Comparison of ENCODE assay signal across 13 cellular contexts in the genomic region with DNA sequence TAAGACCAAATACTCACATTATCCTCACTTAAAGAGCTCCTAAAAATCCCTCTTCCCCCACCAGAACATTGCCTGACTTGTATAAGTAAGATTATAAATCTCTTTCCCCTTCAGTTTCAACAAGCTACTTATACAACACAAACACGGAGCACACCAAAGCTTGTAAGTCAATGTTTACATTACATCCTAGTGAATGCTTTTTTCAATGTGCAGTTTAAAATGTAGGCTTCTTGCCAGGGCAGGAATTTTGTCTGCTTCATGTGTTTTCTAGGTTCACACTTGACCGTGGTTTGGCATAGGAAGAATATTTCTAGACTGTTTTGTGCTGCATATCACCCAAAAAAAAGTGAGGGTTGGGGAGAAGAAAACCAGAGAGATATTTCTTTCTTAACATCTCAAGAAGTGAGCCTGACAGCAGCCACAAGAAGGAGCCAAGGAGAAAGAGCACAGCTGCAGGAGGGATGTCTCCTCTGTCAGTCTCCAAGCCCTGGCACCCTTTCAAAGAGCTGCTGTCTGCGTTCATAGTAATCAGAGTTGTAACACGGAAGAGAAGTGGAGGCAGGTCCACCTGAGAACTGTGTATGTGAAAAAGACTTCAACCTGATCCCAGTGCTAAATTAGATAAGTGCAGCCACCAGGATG.
DNase-seq lines count a peak whose midpoint lies in the region; ATAC-seq, FAIRE-seq and TF ChIP-seq lines count a peak whose summit lies in the region.
"Had no signal": no experiment of that assay in that cellular context is flagged by ENCODE, and none has a peak within 500 bp of the region (broad histone marks: within the 10 kb centered on the region; RNA-seq: fewer than 3 reads in every experiment).

No MANE protein-coding gene starts in this region.

- H3K9me3 ChIP-seq in AG04450 (ENCODE audit: control insufficient read depth, insufficient read depth, low read length): no peaks in the 10 kb centered on the region
- H3K9me3 ChIP-seq in hepatocyte (ENCODE audit: low read depth): no peaks in the 10 kb centered on the region
- no peaks in the 10 kb centered on the region for H3K9me3 ChIP-seq in transverse colon

- peak; percentile 34 for DNase-seq in AG04450 (ENCODE audit: low read depth, low spot score)
- no peak for DNase-seq in H54 (ENCODE audit: insufficient read length, low spot score)
- peak; percentile 11 for DNase-seq in NCI-H748 treated with DMSO at 0.1 percent for 48 hours (lab: John Stamatoyannopoulos, UW)
- peak; percentile 30 for DNase-seq in hepatocyte (ENCODE audit: low spot score)
- DNase-seq in Ammon's horn (ENCODE audit: low spot score): no peak
- no peak for DNase-seq in transverse colon
- no peak for DNase-seq in activated naive CD4-positive, alpha-beta T cell treated with anti-CD3 and anti-CD28 coated beads for 36 hours
- DNase-seq: activated naive CD4-positive, alpha-beta T cell treated with anti-CD3 and anti-CD28 coated beads, Interleukin-2, amount 50 U/mL, for 16 hours; CD4-positive, alpha-beta memory T cell; effector CD4-positive, alpha-beta T cell; stimulated activated naive CD8-positive, alpha-beta T cell treated with anti-CD3 and anti-CD28 coated beads, Interleukin-15, Interleukin-2, amounts not matched to agents 100 U/mL and 50 U/mL, for 24 hours had no signal

- H3K4me3 Mint-ChIP-seq in activated naive CD4-positive, alpha-beta T cell treated with anti-CD3 and anti-CD28 coated beads for 36 hours: no peak overlapping the region
- H3K4me3 Mint-ChIP-seq: CD4-positive, alpha-beta memory T cell had no signal

- H3K9me3 Mint-ChIP-seq in activated naive CD4-positive, alpha-beta T cell treated with anti-CD3 and anti-CD28 coated beads for 36 hours: no peaks in the 10 kb centered on the region

- H4K20me1 ChIP-seq in hepatocyte (ENCODE audit: insufficient read depth, poor library complexity, severe bottlenecking): no peaks in the 10 kb centered on the region

- 15% methylated on average over 4 of the region's 4 CpGs for WGBS in hepatocyte (ENCODE audit: low lambda C conversion rate, missing lambda C conversion rate)
- 17 to 19% methylated on average over 2 to 4 of the region's 4 CpGs for WGBS in transverse colon (ENCODE audit: low coverage in 1 of 2), 2 donors

- CTCF ChIA-PET in AG04450 (lab: Charles Lee): interaction anchor here (0.6 to 1.1 kb wide), 3 partner anchors 31 to 234 kb away, joined by 3 to 5 read pairs (median 4); no protein-coding TSS in a partner anchor
- CTCF ChIA-PET in activated naive CD4-positive, alpha-beta T cell treated with anti-CD3 and anti-CD28 coated beads for 36 hours (lab: Charles Lee): no interaction called here

- H3K27ac Mint-ChIP-seq in activated naive CD4-positive, alpha-beta T cell treated with anti-CD3 and anti-CD28 coated beads for 36 hours: no peak overlapping the region
- H3K27ac Mint-ChIP-seq: CD4-positive, alpha-beta memory T cell had no signal

- H3K4me1 Mint-ChIP-seq in activated naive CD4-positive, alpha-beta T cell treated with anti-CD3 and anti-CD28 coated beads for 36 hours (ENCODE audit: low read depth): no peaks in the 10 kb centered on the region
- H3K4me1 Mint-ChIP-seq: CD4-positive, alpha-beta memory T cell had no signal

- peak; percentile 75 for FAIRE-seq in H54 (lab: Jason Lieb, UNC)
- FAIRE-seq: GM12892 had no signal

- H3K79me2 ChIP-seq in hepatocyte: no peaks in the 10 kb centered on the region

- H3K36me3 ChIP-seq in hepatocyte (replicated peaks; ENCODE audit: insufficient read depth, low read depth) (no peaks in the 10 kb centered on the region), transverse colon (no peaks in the 10 kb centered on the region)

- H3K27ac ChIP-seq in AG04450 (ENCODE audit: low read depth, low read length) (no peak overlapping the region), hepatocyte (no peak overlapping the region), transverse colon (no peak overlapping the region)

- no peak for TF ChIP-seq EP300 in transverse colon (IDR thresholded peaks at IDR 0.05; ENCODE audit: low read depth)

- POLR2A ChIA-PET in AG04450 (lab: Yijun Ruan, JAX): interaction anchor here (0.6 kb wide), 2 partner anchors 859 to 954 kb away, joined by 3 to 4 read pairs; no protein-coding TSS in a partner anchor

- intact Hi-C loops in transverse colon (cut with DNase I; ENCODE audit: low total_unique reads): no loop called here
- intact Hi-C loops in activated naive CD4-positive, alpha-beta T cell treated with anti-CD3 and anti-CD28 coated beads for 36 hours (cut with micrococcal nuclease): no loop called here

- H3K36me3 Mint-ChIP-seq in activated naive CD4-positive, alpha-beta T cell treated with anti-CD3 and anti-CD28 coated beads for 36 hours (ENCODE audit: low read depth): no peaks in the 10 kb centered on the region
- H3K36me3 Mint-ChIP-seq: CD4-positive, alpha-beta memory T cell had no signal

- no peaks in the 10 kb centered on the region for H3K4me1 ChIP-seq in hepatocyte (ENCODE audit: insufficient read depth)
- no peaks in the 10 kb centered on the region for H3K4me1 ChIP-seq in transverse colon

- peak overlapping the region; percentile 45 for H3K4me2 ChIP-seq in hepatocyte

- H3K9me2 ChIP-seq in hepatocyte (replicated peaks; ENCODE audit: insufficient read depth): no peaks in the 10 kb centered on the region

- peaks cover 24% of the 10 kb centered on the region for H3K27me3 Mint-ChIP-seq in activated naive CD4-positive, alpha-beta T cell treated with anti-CD3 and anti-CD28 coated beads for 36 hours (ENCODE audit: low read depth)

- ATAC-seq in HG03565 (IDR thresholded peaks at IDR 0.05; ENCODE audit: unreplicated experiment): no peak
- ATAC-seq: stimulated activated naive CD8-positive, alpha-beta T cell treated with anti-CD3 and anti-CD28 coated beads, Interleukin-15, Interleukin-2, amounts not matched to agents 100 U/mL and 50 U/mL, for 24 hours had no signal

- H3K27me3 ChIP-seq in AG04450 (ENCODE audit: control insufficient read depth, insufficient read depth, low read length): no peaks in the 10 kb centered on the region
- no peaks in the 10 kb centered on the region for H3K27me3 ChIP-seq in hepatocyte
- H3K27me3 ChIP-seq in transverse colon: no peaks in the 10 kb centered on the region

- TF ChIP-seq POLR2A in H54 (IDR thresholded peaks at IDR 0.05; ENCODE audit: low read depth, low read length) (no peak), transverse colon (IDR thresholded peaks at IDR 0.05) (no peak)

- in situ Hi-C loops in transverse colon (cut with MboI; ENCODE audit: low pct_ligation_motif_present in 1 of 4, low pct_unique_long_range_greater_than_20kb in 1 of 4, low sequenced_read_pairs in 3 of 4): no loop called here

- TF ChIP-seq CTCF in AG04450 (IDR thresholded peaks at IDR 0.05; ENCODE audit: low read depth, low read length) (peak; percentile 30; the same call in 1 of the 2 replicates), hepatocyte (IDR thresholded peaks at IDR 0.05; ENCODE audit: poor library complexity) (no peak), transverse colon (IDR thresholded peaks at IDR 0.05) (no peak)

- H3K4me3 ChIP-seq in AG04450 (ENCODE audit: low read depth, low read length) (no peak overlapping the region), hepatocyte (no peak overlapping the region), transverse colon (no peak overlapping the region)

- H2AFZ ChIP-seq in hepatocyte: no peak overlapping the region

Comparison
In these comparisons a context has a peak if more than half of its experiments do, and no peak if none do; other contexts are left out.
1. DNase-seq: peak in AG04450 (single experiment), NCI-H748 treated with DMSO at 0.1 percent for 48 hours (single experiment) and hepatocyte (single experiment); none in H54 (single experiment), Ammon's horn (single experiment), transverse colon (single experiment) and activated naive CD4-positive, alpha-beta T cell treated with anti-CD3 and anti-CD28 coated beads for 36 hours (single experiment).